Comparison of ENCODE assay signal across 16 cellular contexts in genomic region chr7:81173766-81174281, GRCh38.
DNase-seq lines count a peak whose midpoint lies in the region; ATAC-seq, FAIRE-seq and TF ChIP-seq lines count a peak whose summit lies in the region.
"Had no signal": no experiment of that assay in that cellular context is flagged by ENCODE, and none has a peak within 500 bp of the region (broad histone marks: within the 10 kb centered on the region; RNA-seq: fewer than 3 reads in every experiment).

No MANE protein-coding gene starts in this region.

- no peak overlapping the region for H3K4me2 ChIP-seq in trophoblast cell (ENCODE audit: low read length)

- no peak overlapping the region for H3K4me3 Mint-ChIP-seq in CD8-positive, alpha-beta T cell
- H3K4me3 Mint-ChIP-seq in activated naive CD4-positive, alpha-beta T cell treated with anti-CD3 and anti-CD28 coated beads for 36 hours, result no peak overlapping the region
- H3K4me3 Mint-ChIP-seq: activated CD8-positive, alpha-beta memory T cell treated with anti-CD3 and anti-CD28 coated beads, Interleukin-2, amount 10 ng/mL, durations not matched to agents 7 days and 5 days had no signal

- FAIRE-seq in RCC 7860 (lab: Jason Lieb, UNC) (peak; percentile 76), GM19239 (lab: Jason Lieb, UNC) (no peak)
- FAIRE-seq: D721Med had no signal

- no peak overlapping the region for H4K8ac ChIP-seq in trophoblast cell (ENCODE audit: low read depth, low read length)

- H3K79me2 ChIP-seq in trophoblast cell (ENCODE audit: control insufficient read depth, insufficient read depth, low read length, poor library complexity), result no peaks in the 10 kb centered on the region

- no CpG with 5 or more reads among the region's 7 CpGs for WGBS in trophoblast cell (ENCODE audit: extremely low coverage, insufficient coverage, insufficient read length)

- H3K36me3 ChIP-seq in trophoblast cell (ENCODE audit: control insufficient read depth in 1 of 2, insufficient read depth in 2 of 2, low read length in 2 of 2), result no peaks in the 10 kb centered on the region
- H3K36me3 ChIP-seq in CD8-positive, alpha-beta T cell (ENCODE audit: insufficient read depth, low read length), result no peaks in the 10 kb centered on the region
- H3K36me3 ChIP-seq: heart left ventricle, thyroid gland had no signal

- H3K27ac ChIP-seq in trophoblast cell (ENCODE audit: low read depth, low read length), result no peak overlapping the region
- no peak overlapping the region for H3K27ac ChIP-seq in CD8-positive, alpha-beta T cell (ENCODE audit: low read depth, low read length)
- H3K27ac ChIP-seq: heart left ventricle, thyroid gland had no signal

- no peak overlapping the region for H4K91ac ChIP-seq in trophoblast cell (ENCODE audit: low read depth, low read length)

- no peaks in the 10 kb centered on the region for H3K36me3 Mint-ChIP-seq in CD8-positive, alpha-beta T cell
- no peaks in the 10 kb centered on the region for H3K36me3 Mint-ChIP-seq in activated naive CD4-positive, alpha-beta T cell treated with anti-CD3 and anti-CD28 coated beads for 36 hours (ENCODE audit: low read depth)
- H3K36me3 Mint-ChIP-seq: activated CD8-positive, alpha-beta memory T cell treated with anti-CD3 and anti-CD28 coated beads, Interleukin-2, amount 10 ng/mL, durations not matched to agents 7 days and 5 days had no signal

- H3K23ac ChIP-seq in trophoblast cell (ENCODE audit: low read length), result no peak overlapping the region

- no peak overlapping the region for H3K18ac ChIP-seq in trophoblast cell (ENCODE audit: low read length)

- no peak for ATAC-seq in CD8-positive, alpha-beta T cell
- ATAC-seq: activated CD8-positive, alpha-beta memory T cell treated with anti-CD3 and anti-CD28 coated beads, Interleukin-2, amount 10 ng/mL, durations not matched to agents 7 days and 5 days had no signal

- H3K4ac ChIP-seq in trophoblast cell (ENCODE audit: low read depth, low read length), result no peak overlapping the region

- peak; percentile 12 for DNase-seq in DMS79 (lab: John Stamatoyannopoulos, UW)
- DNase-seq in RCC 7860 (ENCODE audit: low spot score), result peak; percentile 50
- DNase-seq in epithelial cell of proximal tubule (ENCODE audit: low read depth), result peak; percentile 80
- peak; percentile 56 to 86 for DNase-seq in trophoblast cell
- no peak for DNase-seq in CD8-positive, alpha-beta T cell
- DNase-seq in GM19239 (ENCODE audit: insufficient read length, low spot score), result no peak
- no peak for DNase-seq in activated CD4-positive, alpha-beta T cell treated with anti-CD3 and anti-CD28 coated beads, Interleukin-2, amount 50 U/mL, for 4 hours
- DNase-seq in activated naive CD4-positive, alpha-beta T cell treated with anti-CD3 and anti-CD28 coated beads for 36 hours, result no peak
- DNase-seq: activated CD8-positive, alpha-beta memory T cell treated with anti-CD3 and anti-CD28 coated beads, Interleukin-2, amount 10 ng/mL, durations not matched to agents 7 days and 5 days; aorta; heart left ventricle; Kasumi-1; NCI-H526 treated with DMSO at 0.1 percent for 48 hours; stimulated activated CD4-positive, alpha-beta T cell treated with anti-CD3 and anti-CD28 coated beads, Interleukin-4, amount 100 ng/mL, for 1 hour had no signal

- H3K4me3 ChIP-seq in epithelial cell of proximal tubule (ENCODE audit: low read depth, low read length), result no peak overlapping the region
- no peak overlapping the region for H3K4me3 ChIP-seq in trophoblast cell (ENCODE audit: low read depth, low read length)
- H3K4me3 ChIP-seq in CD8-positive, alpha-beta T cell (ENCODE audit: low read depth, low read length), result no peak overlapping the region
- H3K4me3 ChIP-seq: heart left ventricle, thyroid gland had no signal

- H3K9ac ChIP-seq in trophoblast cell (ENCODE audit: low read length), result no peak overlapping the region

- H3K14ac ChIP-seq in trophoblast cell (ENCODE audit: low read length), result no peak overlapping the region

- no peaks in the 10 kb centered on the region for H3K79me1 ChIP-seq in trophoblast cell (ENCODE audit: low read length)

- H2AK5ac ChIP-seq in trophoblast cell (ENCODE audit: low read length), result no peak overlapping the region

- no peaks in the 10 kb centered on the region for H3K9me3 ChIP-seq in trophoblast cell (ENCODE audit: insufficient read depth, low read depth, low read length)
- no peaks in the 10 kb centered on the region for H3K9me3 ChIP-seq in CD8-positive, alpha-beta T cell (ENCODE audit: low read length)
- H3K9me3 ChIP-seq: thyroid gland had no signal

- CTCF ChIA-PET in CD8-positive, alpha-beta T cell (lab: Charles Lee), result no interaction called here
- CTCF ChIA-PET in activated naive CD4-positive, alpha-beta T cell treated with anti-CD3 and anti-CD28 coated beads for 36 hours (lab: Charles Lee), result no interaction called here

- H4K12ac ChIP-seq in trophoblast cell (ENCODE audit: low read depth, low read length), result no peak overlapping the region

- no peak for TF ChIP-seq CTCF in epithelial cell of proximal tubule (conservative IDR thresholded peaks at IDR 0.05; ENCODE audit: low read depth, low read length)
- TF ChIP-seq CTCF in CD8-positive, alpha-beta T cell (IDR thresholded peaks at IDR 0.05), result no peak

- H3K27me3 Mint-ChIP-seq in CD8-positive, alpha-beta T cell (ENCODE audit: low read depth), result no peaks in the 10 kb centered on the region
- no peaks in the 10 kb centered on the region for H3K27me3 Mint-ChIP-seq in activated naive CD4-positive, alpha-beta T cell treated with anti-CD3 and anti-CD28 coated beads for 36 hours (ENCODE audit: low read depth)
- H3K27me3 Mint-ChIP-seq: activated CD8-positive, alpha-beta memory T cell treated with anti-CD3 and anti-CD28 coated beads, Interleukin-2, amount 10 ng/mL, durations not matched to agents 7 days and 5 days had no signal

- H3K4me1 Mint-ChIP-seq in CD8-positive, alpha-beta T cell (ENCODE audit: low read depth), result no peaks in the 10 kb centered on the region
- no peaks in the 10 kb centered on the region for H3K4me1 Mint-ChIP-seq in activated naive CD4-positive, alpha-beta T cell treated with anti-CD3 and anti-CD28 coated beads for 36 hours (ENCODE audit: low read depth)
- H3K4me1 Mint-ChIP-seq: activated CD8-positive, alpha-beta memory T cell treated with anti-CD3 and anti-CD28 coated beads, Interleukin-2, amount 10 ng/mL, durations not matched to agents 7 days and 5 days had no signal

- peaks cover 14% of the 10 kb centered on the region for H3K9me3 Mint-ChIP-seq in CD8-positive, alpha-beta T cell
- H3K9me3 Mint-ChIP-seq in activated naive CD4-positive, alpha-beta T cell treated with anti-CD3 and anti-CD28 coated beads for 36 hours, result peaks cover 1% of the 10 kb centered on the region

- intact Hi-C loops in CD8-positive, alpha-beta T cell (cut with DNase I, micrococcal nuclease), result no loop called here
- intact Hi-C loops in activated naive CD4-positive, alpha-beta T cell treated with anti-CD3 and anti-CD28 coated beads for 36 hours (cut with micrococcal nuclease), result no loop called here

- no peak overlapping the region for H2BK120ac ChIP-seq in trophoblast cell (ENCODE audit: insufficient read depth, low read length, poor library complexity)

- H2AFZ ChIP-seq in trophoblast cell (ENCODE audit: insufficient read depth, low read length, poor library complexity), result no peak overlapping the region

- H3K4me1 ChIP-seq in trophoblast cell (ENCODE audit: control insufficient read depth in 1 of 2, insufficient read depth in 2 of 2, low read length in 2 of 2), result peaks cover 2 to 4% of the 10 kb centered on the region in 2 experiments
- H3K4me1 ChIP-seq in CD8-positive, alpha-beta T cell (ENCODE audit: insufficient read depth, low read length), result no peaks in the 10 kb centered on the region
- H3K4me1 ChIP-seq: thyroid gland had no signal

- no peak overlapping the region for H2BK12ac ChIP-seq in trophoblast cell (ENCODE audit: low read length)

- no peaks in the 10 kb centered on the region for H3K27me3 ChIP-seq in trophoblast cell (ENCODE audit: insufficient read depth, low read length)
- no peaks in the 10 kb centered on the region for H3K27me3 ChIP-seq in CD8-positive, alpha-beta T cell (ENCODE audit: insufficient read depth, low read length)
- H3K27me3 ChIP-seq: heart left ventricle, thyroid gland had no signal

- H2BK5ac ChIP-seq in trophoblast cell (ENCODE audit: low read depth, low read length, poor library complexity), result no peak overlapping the region

- POLR2A ChIA-PET in CD8-positive, alpha-beta T cell (lab: Charles Lee), result no interaction called here

- no peak overlapping the region for H3K27ac Mint-ChIP-seq in CD8-positive, alpha-beta T cell
- no peak overlapping the region for H3K27ac Mint-ChIP-seq in activated naive CD4-positive, alpha-beta T cell treated with anti-CD3 and anti-CD28 coated beads for 36 hours
- H3K27ac Mint-ChIP-seq: activated CD8-positive, alpha-beta memory T cell treated with anti-CD3 and anti-CD28 coated beads, Interleukin-2, amount 10 ng/mL, durations not matched to agents 7 days and 5 days had no signal

Comparison
In these comparisons a context has a peak if more than half of its experiments do, and no peak if none do; other contexts are left out.
1. DNase-seq: peak in DMS79 (single experiment), RCC 7860 (single experiment), epithelial cell of proximal tubule (single experiment) and trophoblast cell (2 of 2); none in CD8-positive, alpha-beta T cell (0 of 7), GM19239 (single experiment), activated CD4-positive, alpha-beta T cell treated with anti-CD3 and anti-CD28 coated beads, Interleukin-2, amount 50 U/mL, for 4 hours (0 of 2) and activated naive CD4-positive, alpha-beta T cell treated with anti-CD3 and anti-CD28 coated beads for 36 hours (single experiment).